Comparison of ENCODE assay signal across 27 cellular contexts in the genomic region with DNA sequence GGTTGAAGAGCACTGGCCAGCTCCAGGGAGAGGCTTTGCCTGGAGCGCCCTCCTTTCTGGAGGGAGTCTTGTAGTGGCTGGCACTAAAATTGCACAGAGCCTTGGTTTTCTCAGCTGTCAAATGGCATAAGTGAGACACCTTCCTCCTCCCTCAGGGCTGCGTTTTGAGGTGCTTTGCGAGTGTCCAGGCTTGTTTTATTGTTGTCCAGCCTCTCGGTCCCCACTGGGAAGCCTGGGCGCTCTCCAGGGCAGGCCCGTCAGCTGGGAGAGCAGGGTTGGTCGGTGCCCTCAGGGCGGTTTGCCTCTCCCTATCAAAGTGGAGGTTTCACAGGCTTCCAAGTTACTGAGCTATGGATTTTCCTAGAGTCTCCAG.
DNase-seq lines count a peak whose midpoint lies in the region; ATAC-seq and TF ChIP-seq lines count a peak whose summit lies in the region.
"Had no signal": no experiment of that assay in that cellular context is flagged by ENCODE, and none has a peak within 500 bp of the region (broad histone marks: within the 10 kb centered on the region; RNA-seq: fewer than 3 reads in every experiment).

No MANE protein-coding gene starts in this region.

- H3K9ac ChIP-seq in neural progenitor cell: no peak overlapping the region

- no peaks in the 10 kb centered on the region for H3K79me2 ChIP-seq in neural progenitor cell (ENCODE audit: low read depth)

- peaks cover 3% of the 10 kb centered on the region for H3K9me3 Mint-ChIP-seq in neural progenitor cell
- H3K9me3 Mint-ChIP-seq: activated naive CD8-positive, alpha-beta T cell treated with anti-CD3 and anti-CD28 coated beads, Interleukin-2, amount 10 ng/mL, durations not matched to agents 7 days and 5 days; activated T-cell treated with anti-CD3 and anti-CD28 coated beads, Interleukin-2, amount 50 U/mL, for 24 hours; CD8-positive, alpha-beta memory T cell; effector memory CD8-positive, alpha-beta T cell; natural killer cell; T-helper 2 cell treated with Interferon-gamma antibody and Interleukin-4, amounts not matched to agents 5 μg/mL and 100 μg/mL, for 36 hours had no signal

- peak; percentile 30 for DNase-seq in right atrium auricular region (ENCODE audit: low spot score)
- DNase-seq in Right ventricle myocardium superior: no peak
- DNase-seq in ecto neural progenitor cell (ENCODE audit: low spot score): peak; percentile 42
- DNase-seq in neural progenitor cell (ENCODE audit: low spot score): no peak
- DNase-seq in NCI-H146 treated with DMSO at 0.1 percent for 48 hours (lab: John Stamatoyannopoulos, UW; ENCODE audit: unreplicated experiment): no peak
- DNase-seq: ACHN; activated CD4-positive, alpha-beta T cell treated with anti-CD3 and anti-CD28 coated beads for 1 hour; activated gamma-delta T cell treated with Interleukin-2 at 50 U/mL for 16 hours; activated naive CD8-positive, alpha-beta T cell treated with anti-CD3 and anti-CD28 coated beads, Interleukin-2, amount 10 ng/mL, durations not matched to agents 7 days and 5 days; activated T-cell treated with anti-CD3 and anti-CD28 coated beads, Interleukin-2, amount 50 U/mL, for 24 hours; CD8-positive, alpha-beta memory T cell; DMS 273 treated with DMSO at 0.1 percent for 48 hours; effector memory CD8-positive, alpha-beta T cell; HFFc6; left ventricle myocardium inferior; NCI-H1048; NCI-H2029; NCI-H524 treated with DMSO at 0.1 percent for 48 hours; stimulated activated naive CD4-positive, alpha-beta T cell; uterus had no signal

- no peaks in the 10 kb centered on the region for H4K20me1 ChIP-seq in neural progenitor cell (ENCODE audit: low read depth)

- TF ChIP-seq CTCF in right atrium auricular region (IDR thresholded peaks at IDR 0.05) (no peak), neural progenitor cell (IDR thresholded peaks at IDR 0.05) (no peak)

- no peaks in the 10 kb centered on the region for H3K27me3 Mint-ChIP-seq in neural progenitor cell (ENCODE audit: insufficient read depth, low read depth)
- H3K27me3 Mint-ChIP-seq: B cell had no signal

- H3F3A ChIP-seq in neural progenitor cell (ENCODE audit: low read depth): no peaks in the 10 kb centered on the region

- H3K4me1 ChIP-seq in right atrium auricular region: no peaks in the 10 kb centered on the region
- H3K4me1 ChIP-seq in neural progenitor cell: no peaks in the 10 kb centered on the region
- H3K4me1 ChIP-seq: left ventricle myocardium inferior, uterus had no signal

- H3K36me3 ChIP-seq in right atrium auricular region: no peaks in the 10 kb centered on the region
- H3K36me3 ChIP-seq in neural progenitor cell: no peaks in the 10 kb centered on the region
- H3K36me3 ChIP-seq: left ventricle myocardium inferior, uterus had no signal

- no peaks in the 10 kb centered on the region for H3K36me3 Mint-ChIP-seq in neural progenitor cell
- H3K36me3 Mint-ChIP-seq: activated naive CD8-positive, alpha-beta T cell treated with anti-CD3 and anti-CD28 coated beads, Interleukin-2, amount 10 ng/mL, durations not matched to agents 7 days and 5 days; CD8-positive, alpha-beta memory T cell; natural killer cell had no signal

- H3K27ac ChIP-seq in right atrium auricular region (no peak overlapping the region), neural progenitor cell (no peak overlapping the region)
- H3K27ac ChIP-seq: left ventricle myocardium inferior, uterus had no signal

- intact Hi-C loops in Right ventricle myocardium superior (cut with DNase I): no loop called here

- H3K4me3 ChIP-seq in right atrium auricular region (no peak overlapping the region), neural progenitor cell (no peak overlapping the region)
- H3K4me3 ChIP-seq: GM12878, K562, left ventricle myocardium inferior, uterus had no signal

- ATAC-seq in Right ventricle myocardium superior (ENCODE audit: poor library complexity) (no peak), HG03095 (IDR thresholded peaks at IDR 0.05; ENCODE audit: unreplicated experiment) (no peak), HG02852 (IDR thresholded peaks at IDR 0.05; ENCODE audit: unreplicated experiment) (no peak)
- ATAC-seq: effector memory CD8-positive, alpha-beta T cell; GM12878; K562 had no signal

- H3K27me3 ChIP-seq in right atrium auricular region (no peaks in the 10 kb centered on the region), neural progenitor cell (no peaks in the 10 kb centered on the region)
- H3K27me3 ChIP-seq: uterus had no signal

- no peak overlapping the region for H3K4me3 Mint-ChIP-seq in neural progenitor cell
- H3K4me3 Mint-ChIP-seq: activated naive CD8-positive, alpha-beta T cell treated with anti-CD3 and anti-CD28 coated beads, Interleukin-2, amount 10 ng/mL, durations not matched to agents 7 days and 5 days; activated T-cell treated with anti-CD3 and anti-CD28 coated beads, Interleukin-2, amount 50 U/mL, for 24 hours; B cell; CD8-positive, alpha-beta memory T cell; effector memory CD8-positive, alpha-beta T cell; HFFc6; natural killer cell; T-helper 2 cell treated with Interferon-gamma antibody and Interleukin-4, amounts not matched to agents 5 μg/mL and 100 μg/mL, for 36 hours had no signal

- H3K27ac Mint-ChIP-seq in neural progenitor cell: peak overlapping the region; percentile 42
- H3K27ac Mint-ChIP-seq: activated naive CD8-positive, alpha-beta T cell treated with anti-CD3 and anti-CD28 coated beads, Interleukin-2, amount 10 ng/mL, durations not matched to agents 7 days and 5 days; activated T-cell treated with anti-CD3 and anti-CD28 coated beads, Interleukin-2, amount 50 U/mL, for 24 hours; B cell; CD8-positive, alpha-beta memory T cell; effector memory CD8-positive, alpha-beta T cell; HFFc6; natural killer cell; T-helper 2 cell treated with Interferon-gamma antibody and Interleukin-4, amounts not matched to agents 5 μg/mL and 100 μg/mL, for 36 hours had no signal

- no peak overlapping the region for H2AFZ ChIP-seq in neural progenitor cell (replicated peaks)

- H3K9me3 ChIP-seq in right atrium auricular region (no peaks in the 10 kb centered on the region), neural progenitor cell (ENCODE audit: low read depth) (no peaks in the 10 kb centered on the region)
- H3K9me3 ChIP-seq: left ventricle myocardium inferior, uterus had no signal

- H3K4me1 Mint-ChIP-seq in neural progenitor cell: peaks cover 24% of the 10 kb centered on the region
- H3K4me1 Mint-ChIP-seq: activated naive CD8-positive, alpha-beta T cell treated with anti-CD3 and anti-CD28 coated beads, Interleukin-2, amount 10 ng/mL, durations not matched to agents 7 days and 5 days; CD8-positive, alpha-beta memory T cell had no signal

- H3K4me2 ChIP-seq in neural progenitor cell: no peak overlapping the region

Comparison
In these comparisons a context has a peak if more than half of its experiments do, and no peak if none do; other contexts are left out.
1. DNase-seq: peak in right atrium auricular region (single experiment) and ecto neural progenitor cell (single experiment); none in Right ventricle myocardium superior (single experiment), neural progenitor cell (single experiment) and NCI-H146 treated with DMSO at 0.1 percent for 48 hours (single experiment).